Comparison of ENCODE assay signal across 15 cellular contexts in genomic region chr11:95157824-95158223, GRCh38.
A peak's percentile ranks its signal among the peaks of the same experiment; 100 is the strongest.
DNase-seq lines count a peak whose midpoint lies in the region; ATAC-seq and TF ChIP-seq lines count a peak whose summit lies in the region.
"Had no signal": no experiment of that assay in that cellular context is flagged by ENCODE, and none has a peak within 500 bp of the region (broad histone marks: within the 10 kb centered on the region; RNA-seq: fewer than 3 reads in every experiment).

No MANE protein-coding gene starts in this region.

- no peaks in the 10 kb centered on the region for H3F3A ChIP-seq in GM23248 (ENCODE audit: insufficient read depth)

- ATAC-seq in gastroesophageal sphincter (no peak), GM18502 (IDR thresholded peaks at IDR 0.05; ENCODE audit: poor library complexity, unreplicated experiment) (no peak), HG03469 (IDR thresholded peaks at IDR 0.05; ENCODE audit: unreplicated experiment) (no peak)

- H3K9me3 ChIP-seq in GM23248 (ENCODE audit: low read depth) (no peaks in the 10 kb centered on the region), gastroesophageal sphincter (no peaks in the 10 kb centered on the region), endodermal cell (ENCODE audit: control insufficient read depth, low read length) (no peaks in the 10 kb centered on the region)
- H3K9me3 ChIP-seq: BLaER1, suprapubic skin had no signal

- no peak overlapping the region for H2AFZ ChIP-seq in GM23248

- H3K36me3 ChIP-seq in GM23248 (ENCODE audit: low read depth) (no peaks in the 10 kb centered on the region), gastroesophageal sphincter (no peaks in the 10 kb centered on the region), endodermal cell (ENCODE audit: control insufficient read depth, insufficient read depth, low read length) (no peaks in the 10 kb centered on the region)
- H3K36me3 ChIP-seq: BLaER1, suprapubic skin had no signal

- peaks cover 39% of the 10 kb centered on the region for H3K4me1 Mint-ChIP-seq in stimulated activated naive CD8-positive, alpha-beta T cell treated with anti-CD3 and anti-CD28 coated beads, Interleukin-15, Interleukin-2, amounts not matched to agents 100 ng/mL and 50 ng/mL, for 24 hours (ENCODE audit: low read depth)
- peaks cover 7% of the 10 kb centered on the region for H3K4me1 Mint-ChIP-seq in endodermal cell

- no peak overlapping the region for H3K27ac ChIP-seq in GM23248
- peak overlapping the region; percentile 29; the same call in 1 of the 2 replicates for H3K27ac ChIP-seq in VCaP
- H3K27ac ChIP-seq in gastroesophageal sphincter = peak overlapping the region; percentile 5 to 76 (median 64)
- H3K27ac ChIP-seq in endodermal cell (ENCODE audit: low read depth, low read length) = no peak overlapping the region
- H3K27ac ChIP-seq: BLaER1 had no signal

- TF ChIP-seq POLR2A in gastroesophageal sphincter (IDR thresholded peaks at IDR 0.05) = no peak

- TF ChIP-seq EP300 in gastroesophageal sphincter (IDR thresholded peaks at IDR 0.05) = no peak

- H3K9me2 ChIP-seq in GM23248 (ENCODE audit: insufficient read depth) = no peaks in the 10 kb centered on the region

- peak overlapping the region; percentile 18 for H3K4me3 Mint-ChIP-seq in stimulated activated naive CD8-positive, alpha-beta T cell treated with anti-CD3 and anti-CD28 coated beads, Interleukin-15, Interleukin-2, amounts not matched to agents 100 ng/mL and 50 ng/mL, for 24 hours
- no peak overlapping the region for H3K4me3 Mint-ChIP-seq in endodermal cell
- H3K4me3 Mint-ChIP-seq: naive B cell had no signal

- no peaks in the 10 kb centered on the region for H3K27me3 Mint-ChIP-seq in stimulated activated naive CD8-positive, alpha-beta T cell treated with anti-CD3 and anti-CD28 coated beads, Interleukin-15, Interleukin-2, amounts not matched to agents 100 ng/mL and 50 ng/mL, for 24 hours
- H3K27me3 Mint-ChIP-seq in endodermal cell (ENCODE audit: insufficient read depth) = no peaks in the 10 kb centered on the region
- H3K27me3 Mint-ChIP-seq: naive B cell had no signal

- in situ Hi-C loops in GM23248 (cut with MboI) = loop anchor here (10.0 to 25.0 kb wide), 2 partner anchors 607 to 1229 kb away; partner anchors contain the start of genes CCDC82 and JRKL

- H3K79me2 ChIP-seq in GM23248 (ENCODE audit: insufficient read depth) = no peaks in the 10 kb centered on the region

- no peak overlapping the region for H3K4me2 ChIP-seq in GM23248 (ENCODE audit: unreplicated experiment)
- H3K4me2 ChIP-seq: BLaER1 had no signal

- no peaks in the 10 kb centered on the region for H4K20me1 ChIP-seq in GM23248 (ENCODE audit: insufficient read depth)
- H4K20me1 ChIP-seq: BLaER1 had no signal

- H3K9me3 Mint-ChIP-seq in stimulated activated naive CD8-positive, alpha-beta T cell treated with anti-CD3 and anti-CD28 coated beads, Interleukin-15, Interleukin-2, amounts not matched to agents 100 ng/mL and 50 ng/mL, for 24 hours = peaks cover 4% of the 10 kb centered on the region
- peaks cover 6% of the 10 kb centered on the region for H3K9me3 Mint-ChIP-seq in endodermal cell

- H3K9ac ChIP-seq in GM23248 = no peak overlapping the region
- no peak overlapping the region for H3K9ac ChIP-seq in endodermal cell (ENCODE audit: extremely low read depth, low read length, poor library complexity, severe bottlenecking)
- H3K9ac ChIP-seq: BLaER1 had no signal

- DNase-seq in GM23248 (peak; percentile 9), endodermal cell (no peak)
- DNase-seq: activated CD8-positive, alpha-beta memory T cell treated with anti-CD3 and anti-CD28 coated beads for 24 hours; activated gamma-delta T cell; DND-41; effector CD4-positive, alpha-beta T cell; naive B cell; NCI-H146 had no signal

- peak overlapping the region; percentile 32 for H3K27ac Mint-ChIP-seq in stimulated activated naive CD8-positive, alpha-beta T cell treated with anti-CD3 and anti-CD28 coated beads, Interleukin-15, Interleukin-2, amounts not matched to agents 100 ng/mL and 50 ng/mL, for 24 hours
- no peak overlapping the region for H3K27ac Mint-ChIP-seq in endodermal cell
- H3K27ac Mint-ChIP-seq: naive B cell had no signal

- peaks cover 6% of the 10 kb centered on the region for H3K36me3 Mint-ChIP-seq in stimulated activated naive CD8-positive, alpha-beta T cell treated with anti-CD3 and anti-CD28 coated beads, Interleukin-15, Interleukin-2, amounts not matched to agents 100 ng/mL and 50 ng/mL, for 24 hours (ENCODE audit: low read depth)
- peaks cover 3% of the 10 kb centered on the region for H3K36me3 Mint-ChIP-seq in endodermal cell (ENCODE audit: low read depth)

- H3K4me3 ChIP-seq in GM23248 (no peak overlapping the region), gastroesophageal sphincter (no peak overlapping the region), endodermal cell (ENCODE audit: low read length) (no peak overlapping the region)
- H3K4me3 ChIP-seq: BLaER1, suprapubic skin had no signal

- TF ChIP-seq CTCF in VCaP (conservative IDR thresholded peaks at IDR 0.05) (no peak), gastroesophageal sphincter (IDR thresholded peaks at IDR 0.05) (no peak), endodermal cell (conservative IDR thresholded peaks at IDR 0.05) (no peak)

- no peaks in the 10 kb centered on the region for H3K27me3 ChIP-seq in GM23248 (replicated peaks; ENCODE audit: insufficient read depth)
- H3K27me3 ChIP-seq in gastroesophageal sphincter = no peaks in the 10 kb centered on the region
- H3K27me3 ChIP-seq in endodermal cell (ENCODE audit: control insufficient read depth, insufficient read depth, low read length, poor library complexity, severe bottlenecking) = no peaks in the 10 kb centered on the region
- H3K27me3 ChIP-seq: BLaER1, suprapubic skin had no signal

- 100% methylated on average over 1 of the region's 1 CpG for WGBS in GM23248 (ENCODE audit: low coverage in 1 of 2, low lambda C conversion rate in 2 of 2, missing lambda C conversion rate in 2 of 2), 2 experiments
- WGBS in gastroesophageal sphincter (ENCODE audit: low coverage in 1 of 2), 2 donors = 100% methylated on average over 1 of the region's 1 CpG; no CpG with 5 or more reads in 1 of the 2 donors
- WGBS in endodermal cell (ENCODE audit: insufficient coverage in 1 of 2, insufficient read length in 1 of 2), 2 experiments = 91 to 100% methylated on average over 1 of the region's 1 CpG

- no peaks in the 10 kb centered on the region for H3K4me1 ChIP-seq in GM23248 (ENCODE audit: insufficient read depth)
- peaks cover 3 to 48% (median 4%) of the 10 kb centered on the region in 3 donors for H3K4me1 ChIP-seq in gastroesophageal sphincter
- H3K4me1 ChIP-seq in endodermal cell (ENCODE audit: control insufficient read depth, insufficient read depth, low read length) = no peaks in the 10 kb centered on the region

Comparison
In these comparisons a context has a peak if more than half of its experiments do, and no peak if none do; other contexts are left out.
1. H3K27ac ChIP-seq: peak in VCaP (single experiment) and gastroesophageal sphincter (4 of 4); none in GM23248 (single experiment) and endodermal cell (single experiment).